ENCODE assay signal across 12 cellular contexts in the genomic region with DNA sequence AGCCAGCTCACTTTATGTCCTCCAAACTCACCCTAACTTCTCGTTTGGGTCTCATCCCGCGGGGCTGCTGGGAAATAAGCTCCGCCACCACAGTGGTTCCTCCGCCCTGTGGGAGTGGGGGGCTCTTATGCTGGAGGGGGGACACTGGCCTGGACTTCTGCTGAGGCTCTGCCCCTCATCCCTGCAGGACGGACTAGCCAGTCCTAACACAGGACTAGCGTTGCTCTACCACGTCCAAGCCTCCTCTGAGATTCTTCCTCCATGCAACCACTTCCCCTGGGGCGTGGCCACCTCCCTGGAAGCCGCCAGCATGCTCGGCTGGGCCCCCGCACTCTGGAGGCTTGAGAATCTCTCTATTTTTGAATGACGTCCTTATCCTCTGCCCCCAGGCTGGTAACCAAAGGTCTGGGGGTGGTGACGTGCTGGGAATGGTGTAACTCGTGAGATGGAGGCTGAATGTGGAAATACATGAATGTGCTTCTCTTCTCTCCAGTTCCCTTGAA. TPM values are rescaled to one million over a fixed set of nuclear protein-coding genes. Genes with fewer than 3 reads are reported as not detected.
DNase-seq lines count a peak whose midpoint lies in the region; ATAC-seq, FAIRE-seq and TF ChIP-seq lines count a peak whose summit lies in the region.
"Had no signal": no experiment of that assay in that cellular context is flagged by ENCODE, and none has a peak within 500 bp of the region (broad histone marks: within the 10 kb centered on the region; RNA-seq: fewer than 3 reads in every experiment).

No MANE protein-coding gene starts in this region.

- no peaks in the 10 kb centered on the region for H3K4me1 ChIP-seq in DND-41 (ENCODE audit: insufficient read depth, low read length)

- no peaks in the 10 kb centered on the region; the same call in 1 of the 2 replicates for H4K20me1 ChIP-seq in DND-41 (ENCODE audit: insufficient read depth, low read length)

- no peak overlapping the region for H3K9ac ChIP-seq in DND-41 (ENCODE audit: low read depth, low read length)

- no peaks in the 10 kb centered on the region for H3K27me3 Mint-ChIP-seq in chondrocyte (ENCODE audit: low read depth)
- no peaks in the 10 kb centered on the region for H3K27me3 Mint-ChIP-seq in naive thymus-derived CD8-positive, alpha-beta T cell

- H3K4me2 ChIP-seq in DND-41 (ENCODE audit: insufficient read depth, low read length) = no peak overlapping the region

- H3K27ac Mint-ChIP-seq in chondrocyte (ENCODE audit: unreplicated experiment) = peak overlapping the region; percentile 49
- peak overlapping the region in 6 of 10 donors; percentile 43 to 81 (median 60) for H3K27ac Mint-ChIP-seq in naive thymus-derived CD8-positive, alpha-beta T cell
- H3K27ac Mint-ChIP-seq: activated T-helper 1 cell treated with anti-CD3 and anti-CD28 coated beads, Interleukin-12 subunit alpha, Interleukin-12 subunit beta, Interleukin-2, Interleukin-4 antibody, amounts not matched to agents 30 ng/mL and 10 ng/mL and 1 ng/mL, durations not matched to agents 14 hours and 24 hours and 36 hours had no signal

- H3K4me3 ChIP-seq in DND-41 (ENCODE audit: low read depth in 1 of 2, low read length in 2 of 2) = no peak overlapping the region

- no peaks in the 10 kb centered on the region for H3K36me3 ChIP-seq in DND-41 (ENCODE audit: insufficient read depth, low read length)

- H3K27me3 ChIP-seq in DND-41 (ENCODE audit: insufficient read depth, low read length, poor library complexity) = no peaks in the 10 kb centered on the region

- no peak for TF ChIP-seq POLR2A in GM12891 (IDR thresholded peaks at IDR 0.05; ENCODE audit: low read depth, low read length)

- no peak overlapping the region for H2AFZ ChIP-seq in DND-41 (ENCODE audit: low read depth, low read length)

- H3K79me2 ChIP-seq in DND-41 (ENCODE audit: insufficient read depth, low read length) = no peaks in the 10 kb centered on the region

- H3K4me3 Mint-ChIP-seq in chondrocyte (ENCODE audit: unreplicated experiment) = no peak overlapping the region
- H3K4me3 Mint-ChIP-seq in naive thymus-derived CD8-positive, alpha-beta T cell = peak overlapping the region in 3 of 10 donors; percentile 10 to 35 (median 15)
- H3K4me3 Mint-ChIP-seq: activated T-helper 1 cell treated with anti-CD3 and anti-CD28 coated beads, Interleukin-12 subunit alpha, Interleukin-12 subunit beta, Interleukin-2, Interleukin-4 antibody, amounts not matched to agents 30 ng/mL and 10 ng/mL and 1 ng/mL, durations not matched to agents 14 hours and 24 hours and 36 hours had no signal

- DNase-seq in DND-41 (peak; percentile 11), NCI-H146 treated with DMSO at 0.1 percent for 48 hours (lab: John Stamatoyannopoulos, UW; ENCODE audit: unreplicated experiment) (peak; percentile 70), chondrocyte (ENCODE audit: low spot score) (no peak), NCI-H748 (lab: John Stamatoyannopoulos, UW; ENCODE audit: unreplicated experiment) (no peak), GM12891 (ENCODE audit: insufficient read length, low spot score) (no peak)
- no peak for DNase-seq in naive thymus-derived CD8-positive, alpha-beta T cell
- DNase-seq in activated effector memory CD4-positive, alpha-beta T cell treated with anti-CD3 and anti-CD28 coated beads, Interleukin-2, amount 50 U/mL, for 16 hours = no peak
- DNase-seq: NCI-H82 had no signal

- TF ChIP-seq CTCF in DND-41 (IDR thresholded peaks at IDR 0.05; ENCODE audit: borderline replicate concordance, extremely low read depth, low read length, poor library complexity, severe bottlenecking) (no peak), chondrocyte (IDR thresholded peaks at IDR 0.05) (no peak)

- H3K27ac ChIP-seq in DND-41 (ENCODE audit: low read length) = no peak overlapping the region

- H3K9me3 ChIP-seq in DND-41 (ENCODE audit: insufficient read depth, low read length, severe bottlenecking) = no peaks in the 10 kb centered on the region

- peaks cover 42% of the 10 kb centered on the region for H3K4me1 Mint-ChIP-seq in chondrocyte (ENCODE audit: low read depth)
- H3K4me1 Mint-ChIP-seq in naive thymus-derived CD8-positive, alpha-beta T cell = peaks cover 3 to 17% (median 11%) of the 10 kb centered on the region in 4 donors

- ATAC-seq in DND-41 (ENCODE audit: insufficient read depth, low read depth) (peak; percentile 55), GM18858 (IDR thresholded peaks at IDR 0.05; ENCODE audit: unreplicated experiment) (no peak)
- ATAC-seq in naive thymus-derived CD8-positive, alpha-beta T cell = peak; percentile 56 to 76

- FAIRE-seq in GM12891 (lab: Jason Lieb, UNC) = no peak

- H3K9me3 Mint-ChIP-seq in chondrocyte (ENCODE audit: low read depth) = no peaks in the 10 kb centered on the region
- H3K9me3 Mint-ChIP-seq in naive thymus-derived CD8-positive, alpha-beta T cell = no peaks in the 10 kb centered on the region
- H3K9me3 Mint-ChIP-seq: activated T-helper 1 cell treated with anti-CD3 and anti-CD28 coated beads, Interleukin-12 subunit alpha, Interleukin-12 subunit beta, Interleukin-2, Interleukin-4 antibody, amounts not matched to agents 30 ng/mL and 10 ng/mL and 1 ng/mL, durations not matched to agents 14 hours and 24 hours and 36 hours had no signal

- POLR2A ChIA-PET in naive thymus-derived CD8-positive, alpha-beta T cell (lab: Charles Lee) = no interaction called here

- H3K36me3 Mint-ChIP-seq in chondrocyte (ENCODE audit: low read depth) = no peaks in the 10 kb centered on the region
- no peaks in the 10 kb centered on the region for H3K36me3 Mint-ChIP-seq in naive thymus-derived CD8-positive, alpha-beta T cell

TF ChIP-seq in GM12891, 5 proteins besides CTCF, POLR2A, EP300 and RAD21:
- TF ChIP-seq PAX5 (IDR thresholded peaks at IDR 0.05; ENCODE audit: insufficient read depth, low read length, severe bottlenecking) (no peak), TAF1 (IDR thresholded peaks at IDR 0.05; ENCODE audit: low read depth, low read length) (no peak), SPI1 (IDR thresholded peaks at IDR 0.05; ENCODE audit: low read depth, low read length) (no peak), POLR2AphosphoS5 (IDR thresholded peaks at IDR 0.05; ENCODE audit: low read depth, low read length) (no peak), POU2F2 (IDR thresholded peaks at IDR 0.05; ENCODE audit: low read depth, low read length) (no peak)
TF ChIP-seq in GM12891: peak in this region for 0.

RNA-seq across cellular contexts. Expression of a gene that starts 0.9 kb away (rescaled TPM):
- total RNA-seq in chondrocyte = 0.25 to 0.95 TPM (median 0.68 TPM) in 3 replicates
- total RNA-seq in naive thymus-derived CD8-positive, alpha-beta T cell = not detected
- polyA plus RNA-seq in naive thymus-derived CD8-positive, alpha-beta T cell = not detected
- polyA plus RNA-seq in GM12891 (2012; ENCODE audit: low read depth, missing spikeins) = not detected
- total RNA-seq: activated T-helper 1 cell treated with anti-CD3 and anti-CD28 coated beads, Interleukin-12 subunit alpha, Interleukin-12 subunit beta, Interleukin-2, Interleukin-4 antibody, amounts not matched to agents 30 ng/mL and 10 ng/mL and 1 ng/mL, durations not matched to agents 14 hours and 24 hours and 36 hours had no signal

RNA-seq across cellular contexts. Expression of a gene that starts 25.1 kb away (rescaled TPM):
- total RNA-seq in chondrocyte = not detected in 3 replicates
- not detected for total RNA-seq in naive thymus-derived CD8-positive, alpha-beta T cell
- polyA plus RNA-seq in naive thymus-derived CD8-positive, alpha-beta T cell = not detected
- not detected for polyA plus RNA-seq in GM12891 (2012; ENCODE audit: low read depth, missing spikeins)
- total RNA-seq: activated T-helper 1 cell treated with anti-CD3 and anti-CD28 coated beads, Interleukin-12 subunit alpha, Interleukin-12 subunit beta, Interleukin-2, Interleukin-4 antibody, amounts not matched to agents 30 ng/mL and 10 ng/mL and 1 ng/mL, durations not matched to agents 14 hours and 24 hours and 36 hours; fibroblast of villous mesenchyme; renal cortical epithelial cell had no signal

RNA-seq across cellular contexts. Expression of a gene that starts 36.0 kb away (rescaled TPM):
- 84.7 to 97.5 TPM (median 91.5 TPM) in 3 replicates for total RNA-seq in chondrocyte
- 100 to 1,000 TPM; 102 to 103 TPM for total RNA-seq in naive thymus-derived CD8-positive, alpha-beta T cell
- 10 to 100 TPM; 72.9 to 91.8 (median 81.6) TPM for polyA plus RNA-seq in naive thymus-derived CD8-positive, alpha-beta T cell
- polyA plus RNA-seq in GM12891 (2012; ENCODE audit: low read depth, missing spikeins) = 37.0 TPM

Comparison
In these comparisons a context has a peak if more than half of its experiments do, and no peak if none do; other contexts are left out.
1. DNase-seq: peak in DND-41 (single experiment) and NCI-H146 treated with DMSO at 0.1 percent for 48 hours (single experiment); none in chondrocyte (single experiment), naive thymus-derived CD8-positive, alpha-beta T cell (0 of 10), activated effector memory CD4-positive, alpha-beta T cell treated with anti-CD3 and anti-CD28 coated beads, Interleukin-2, amount 50 U/mL, for 16 hours (single experiment), NCI-H748 (single experiment) and GM12891 (single experiment).